ENCODE assay signal across 8 cellular contexts in the genomic region with DNA sequence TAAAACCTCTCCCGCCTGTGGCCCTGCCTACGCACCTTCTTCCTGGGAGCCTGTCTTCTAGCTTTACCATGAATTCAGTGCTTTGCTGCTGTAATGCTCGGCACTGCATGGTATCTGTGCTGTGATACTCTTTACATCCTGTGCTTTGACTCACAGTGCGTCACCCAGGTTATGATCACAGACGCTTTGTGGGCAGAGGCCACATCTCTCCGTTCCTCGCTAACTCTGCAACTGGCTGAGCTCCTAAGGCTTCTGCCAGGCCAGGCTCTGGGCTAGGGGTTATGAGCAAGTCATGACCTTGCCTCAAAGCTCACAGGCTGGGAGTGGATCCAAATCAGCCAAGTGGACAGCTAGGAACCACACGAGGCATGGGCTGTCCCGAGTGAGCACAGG. TPM values are rescaled to one million over a fixed set of nuclear protein-coding genes. Genes with fewer than 3 reads are reported as not detected.
DNase-seq lines count a peak whose midpoint lies in the region; ATAC-seq lines count a peak whose summit lies in the region.

No MANE protein-coding gene starts in this region.

- peak; percentile 96 for DNase-seq in ELR (ENCODE audit: low read depth)
- DNase-seq in activated CD4-positive, alpha-beta T cell treated with anti-CD3 and anti-CD28 coated beads for 24 hours (ENCODE audit: low read depth in 2 of 2), result peak; percentile 36 to 38
- DNase-seq in brain pericyte (ENCODE audit: low read depth, low spot score), result peak; percentile 67
- DNase-seq in NOMO-1 (lab: John Stamatoyannopoulos, UW; ENCODE audit: unreplicated experiment in 2 of 2), result no peak
- DNase-seq in NK-92 treated with Interleukin-12 subunit alpha and Interleukin-12 subunit beta, amount 100 ng/mL, for 24 hours (lab: John Stamatoyannopoulos, UW), result no peak

- H3K27me3 ChIP-seq in skeletal muscle satellite cell (ENCODE audit: control insufficient read depth, insufficient read depth, low read length), result no peaks in the 10 kb centered on the region

- ATAC-seq in GM21423 (IDR thresholded peaks at IDR 0.05; ENCODE audit: unreplicated experiment) (no peak), GM21576 (IDR thresholded peaks at IDR 0.05; ENCODE audit: unreplicated experiment) (no peak)

- H3K36me3 ChIP-seq in skeletal muscle satellite cell (ENCODE audit: insufficient read depth, low read length), result no peaks in the 10 kb centered on the region

- H3K4me1 ChIP-seq in skeletal muscle satellite cell (ENCODE audit: control insufficient read depth, insufficient read depth, low read length), result peaks cover 16% of the 10 kb centered on the region

- H3K9me3 ChIP-seq in skeletal muscle satellite cell (replicated peaks; ENCODE audit: low read length), result no peaks in the 10 kb centered on the region

- H3K4me3 ChIP-seq in skeletal muscle satellite cell (ENCODE audit: low read length), result no peak overlapping the region

- H3K4me2 ChIP-seq in skeletal muscle satellite cell (ENCODE audit: low read length), result peak overlapping the region; percentile 16

- no peak overlapping the region for H3K9ac ChIP-seq in skeletal muscle satellite cell (ENCODE audit: low read depth, low read length)

RNA-seq across cellular contexts. Expression of a gene that starts 23.2 kb away (rescaled TPM):
- 0.22 and 0.25 TPM in 2 replicates for total RNA-seq in skeletal muscle satellite cell (2012; rRNA removed)

RNA-seq across cellular contexts. Expression of a gene that starts 32.0 kb away (rescaled TPM):
- 0.44 and 0.76 TPM in 2 replicates for total RNA-seq in skeletal muscle satellite cell (2012; rRNA removed)

RNA-seq across cellular contexts. Expression of a gene that starts 42.8 kb away (rescaled TPM):
- 1.8 and 10.0 TPM in 2 replicates for total RNA-seq in skeletal muscle satellite cell (2012; rRNA removed)

Comparison
In these comparisons a context has a peak if more than half of its experiments do, and no peak if none do; other contexts are left out.
1. DNase-seq: peak in ELR (single experiment), activated CD4-positive, alpha-beta T cell treated with anti-CD3 and anti-CD28 coated beads for 24 hours (2 of 2) and brain pericyte (single experiment); none in NOMO-1 (0 of 2) and NK-92 treated with Interleukin-12 subunit alpha and Interleukin-12 subunit beta, amount 100 ng/mL, for 24 hours (single experiment).